In genomic region chr1:13930151-13930550, GRCh38 we compare ENCODE assay signal across 10 cellular contexts.
DNase-seq lines count a peak whose midpoint lies in the region; ATAC-seq and TF ChIP-seq lines count a peak whose summit lies in the region.
"Had no signal": no experiment of that assay in that cellular context is flagged by ENCODE, and none has a peak within 500 bp of the region (broad histone marks: within the 10 kb centered on the region; RNA-seq: fewer than 3 reads in every experiment).

No MANE protein-coding gene starts in this region.

- DNase-seq in DND-41 (peak; percentile 47), HFF-Myc (ENCODE audit: extremely low read depth, low read depth) (no peak), left lobe of liver (ENCODE audit: low spot score) (no peak), hypothalamus (lab: John Stamatoyannopoulos, UW) (no peak)
- peak; percentile 33 for DNase-seq in activated CD8-positive, alpha-beta T cell treated with anti-CD3 and anti-CD28 coated beads, Interleukin-2, amount 10 ng/mL, durations not matched to agents 7 days and 5 days

- POLR2A ChIA-PET in activated CD8-positive, alpha-beta T cell treated with anti-CD3 and anti-CD28 coated beads, Interleukin-2, amount 10 ng/mL, durations not matched to agents 7 days and 5 days (lab: Charles Lee), result no interaction called here

- H4K20me1 ChIP-seq in DND-41 (ENCODE audit: insufficient read depth, low read length), result no peaks in the 10 kb centered on the region

- no peak overlapping the region for H3K4me3 ChIP-seq in DND-41 (ENCODE audit: low read depth in 1 of 2, low read length in 2 of 2)
- H3K4me3 ChIP-seq in HFF-Myc (replicated peaks; ENCODE audit: low read depth, low read length), result no peak overlapping the region
- H3K4me3 ChIP-seq: thoracic aorta had no signal

- H3K27ac ChIP-seq in DND-41 (ENCODE audit: low read length), result no peak overlapping the region
- H3K27ac ChIP-seq: thoracic aorta had no signal

- H3K36me3 ChIP-seq in DND-41 (ENCODE audit: insufficient read depth, low read length), result no peaks in the 10 kb centered on the region
- H3K36me3 ChIP-seq: thoracic aorta had no signal

- TF ChIP-seq CTCF in DND-41 (IDR thresholded peaks at IDR 0.05; ENCODE audit: borderline replicate concordance, extremely low read depth, low read length, poor library complexity, severe bottlenecking), result peak; percentile 68
- peak; percentile 8 for TF ChIP-seq CTCF in HFF-Myc (IDR thresholded peaks at IDR 0.05; ENCODE audit: low read depth, low read length, missing control alignments)

- no peak for ATAC-seq in DND-41 (ENCODE audit: insufficient read depth, low read depth)
- ATAC-seq in activated CD8-positive, alpha-beta T cell treated with anti-CD3 and anti-CD28 coated beads, Interleukin-2, amount 10 ng/mL, durations not matched to agents 7 days and 5 days, result no peak
- ATAC-seq in left lobe of liver, result peak; percentile 59
- no peak for ATAC-seq in GM18505 (IDR thresholded peaks at IDR 0.05; ENCODE audit: unreplicated experiment)
- no peak for ATAC-seq in GM18858 (IDR thresholded peaks at IDR 0.05; ENCODE audit: unreplicated experiment)
- no peak for ATAC-seq in GM21367 (IDR thresholded peaks at IDR 0.05; ENCODE audit: unreplicated experiment)

- CTCF ChIA-PET in activated CD8-positive, alpha-beta T cell treated with anti-CD3 and anti-CD28 coated beads, Interleukin-2, amount 10 ng/mL, durations not matched to agents 7 days and 5 days (lab: Charles Lee), result interaction anchor here (1.5 kb wide), 1 partner anchor 16 kb away, joined by 3 read pairs; no protein-coding TSS in a partner anchor

- H2AFZ ChIP-seq in DND-41 (ENCODE audit: low read depth, low read length), result no peak overlapping the region

- no peak overlapping the region for H3K27ac Mint-ChIP-seq in activated CD8-positive, alpha-beta T cell treated with anti-CD3 and anti-CD28 coated beads, Interleukin-2, amount 10 ng/mL, durations not matched to agents 7 days and 5 days
- H3K27ac Mint-ChIP-seq: IgD-negative memory B cell had no signal

- no peaks in the 10 kb centered on the region for H3K4me1 Mint-ChIP-seq in activated CD8-positive, alpha-beta T cell treated with anti-CD3 and anti-CD28 coated beads, Interleukin-2, amount 10 ng/mL, durations not matched to agents 7 days and 5 days (ENCODE audit: low read depth)
- H3K4me1 Mint-ChIP-seq: IgD-negative memory B cell had no signal

- peaks cover 12% of the 10 kb centered on the region for H3K27me3 ChIP-seq in DND-41 (ENCODE audit: insufficient read depth, low read length, poor library complexity)

- H3K36me3 Mint-ChIP-seq in activated CD8-positive, alpha-beta T cell treated with anti-CD3 and anti-CD28 coated beads, Interleukin-2, amount 10 ng/mL, durations not matched to agents 7 days and 5 days (ENCODE audit: low read depth), result no peaks in the 10 kb centered on the region
- H3K36me3 Mint-ChIP-seq: IgD-negative memory B cell had no signal

- TF ChIP-seq POLR2A in GM18505 (IDR thresholded peaks at IDR 0.05; ENCODE audit: borderline replicate concordance, extremely low read depth, insufficient read depth, insufficient read length), result no peak

- no peak overlapping the region for H3K4me2 ChIP-seq in DND-41 (ENCODE audit: insufficient read depth, low read length)

- H3K9me3 ChIP-seq in DND-41 (ENCODE audit: insufficient read depth, low read length, severe bottlenecking), result no peaks in the 10 kb centered on the region
- H3K9me3 ChIP-seq: thoracic aorta had no signal

- no peaks in the 10 kb centered on the region for H3K4me1 ChIP-seq in DND-41 (ENCODE audit: insufficient read depth, low read length)

- no peaks in the 10 kb centered on the region for H3K79me2 ChIP-seq in DND-41 (ENCODE audit: insufficient read depth, low read length)

- no peak overlapping the region for H3K9ac ChIP-seq in DND-41 (ENCODE audit: low read depth, low read length)

- peaks cover 13% of the 10 kb centered on the region for H3K27me3 Mint-ChIP-seq in activated CD8-positive, alpha-beta T cell treated with anti-CD3 and anti-CD28 coated beads, Interleukin-2, amount 10 ng/mL, durations not matched to agents 7 days and 5 days (ENCODE audit: low read depth)

- no peak overlapping the region for H3K4me3 Mint-ChIP-seq in activated CD8-positive, alpha-beta T cell treated with anti-CD3 and anti-CD28 coated beads, Interleukin-2, amount 10 ng/mL, durations not matched to agents 7 days and 5 days
- H3K4me3 Mint-ChIP-seq: IgD-negative memory B cell had no signal

- H3K9me3 Mint-ChIP-seq in activated CD8-positive, alpha-beta T cell treated with anti-CD3 and anti-CD28 coated beads, Interleukin-2, amount 10 ng/mL, durations not matched to agents 7 days and 5 days (ENCODE audit: insufficient read depth), result no peaks in the 10 kb centered on the region
- H3K9me3 Mint-ChIP-seq: IgD-negative memory B cell had no signal

Comparison
In these comparisons a context has a peak if more than half of its experiments do, and no peak if none do; other contexts are left out.
1. DNase-seq: peak in DND-41 (single experiment) and activated CD8-positive, alpha-beta T cell treated with anti-CD3 and anti-CD28 coated beads, Interleukin-2, amount 10 ng/mL, durations not matched to agents 7 days and 5 days (single experiment); none in HFF-Myc (single experiment), left lobe of liver (single experiment) and hypothalamus (0 of 51).